Comparison of ENCODE assay signal across 8 cellular contexts in genomic region chr3:4350789-4351163, GRCh38. TPM values are rescaled to one million over a fixed set of nuclear protein-coding genes. Genes with fewer than 3 reads are reported as not detected.
A peak's percentile ranks its signal among the peaks of the same experiment; 100 is the strongest.
DNase-seq lines count a peak whose midpoint lies in the region; ATAC-seq and TF ChIP-seq lines count a peak whose summit lies in the region.

No MANE protein-coding gene starts in this region.

- no peaks in the 10 kb centered on the region for H3K36me3 Mint-ChIP-seq in GM23338 (ENCODE audit: low read depth)
- H3K36me3 Mint-ChIP-seq in activated naive CD8-positive, alpha-beta T cell treated with anti-CD3 and anti-CD28 coated beads, Interleukin-2, amount 10 ng/mL, durations not matched to agents 7 days and 5 days: peaks cover 11% of the 10 kb centered on the region

- H2AFZ ChIP-seq in GM23338: no peak overlapping the region

- no peak overlapping the region for H3K4me2 ChIP-seq in GM23338

- H3K4me1 ChIP-seq in GM23338 (ENCODE audit: insufficient read depth) (no peaks in the 10 kb centered on the region), SJCRH30 (peaks cover 18% of the 10 kb centered on the region), left ventricle myocardium inferior (peaks cover 19% of the 10 kb centered on the region), gastrocnemius medialis (no peaks in the 10 kb centered on the region)

- peaks cover 4% of the 10 kb centered on the region; the same call in 1 of the 3 replicates for H3K9me3 Mint-ChIP-seq in GM23338
- no peaks in the 10 kb centered on the region for H3K9me3 Mint-ChIP-seq in activated naive CD8-positive, alpha-beta T cell treated with anti-CD3 and anti-CD28 coated beads, Interleukin-2, amount 10 ng/mL, durations not matched to agents 7 days and 5 days

- H3K27ac ChIP-seq in GM23338 (ENCODE audit: low read depth) (no peak overlapping the region), SJCRH30 (peak overlapping the region; percentile 43), left ventricle myocardium inferior (replicated peaks) (peak overlapping the region; percentile 72), gastrocnemius medialis (peak overlapping the region in 1 of 4 donors; percentile 35)

- intact Hi-C loops in left ventricle myocardium inferior (cut with micrococcal nuclease) (loop anchor here (2.0 to 10.0 kb wide), 2 partner anchors 144 to 282 kb away; partner anchors contain the start of gene ITPR1), gastrocnemius medialis (cut with DNase I; ENCODE audit: low total_unique reads) (loop anchor here (1.0 to 10.0 kb wide), 2 partner anchors 114 to 283 kb away; partner anchors contain the start of gene SUMF1)

- H3K9me2 ChIP-seq in GM23338 (ENCODE audit: insufficient read depth): no peaks in the 10 kb centered on the region

- no peak overlapping the region for H3K4me3 ChIP-seq in GM23338
- H3K4me3 ChIP-seq in SJCRH30: peak overlapping the region; percentile 22
- H3K4me3 ChIP-seq in left ventricle myocardium inferior: peak overlapping the region; percentile 53
- peak overlapping the region in 2 of 4 donors; percentile 26 to 27 for H3K4me3 ChIP-seq in gastrocnemius medialis

- no peak overlapping the region for H3K4me3 Mint-ChIP-seq in GM23338
- H3K4me3 Mint-ChIP-seq in activated naive CD8-positive, alpha-beta T cell treated with anti-CD3 and anti-CD28 coated beads, Interleukin-2, amount 10 ng/mL, durations not matched to agents 7 days and 5 days: peak overlapping the region; percentile 60

- peak; percentile 77 for DNase-seq in GM03348 (ENCODE audit: low spot score)
- DNase-seq in GM23338 (ENCODE audit: low spot score): peak; percentile 67
- peak; percentile 64 to 82 for DNase-seq in Kasumi-1 (lab: John Stamatoyannopoulos, UW)
- DNase-seq in SJCRH30: peak; percentile 56 to 81
- DNase-seq in activated naive CD8-positive, alpha-beta T cell treated with anti-CD3 and anti-CD28 coated beads, Interleukin-2, amount 10 ng/mL, durations not matched to agents 7 days and 5 days: no peak
- DNase-seq in left ventricle myocardium inferior: no peak
- DNase-seq in gastrocnemius medialis: peak in 1 of 2 donors; percentile 18
- no peak for DNase-seq in T1000 (lab: John Stamatoyannopoulos, UW)

- H3K27ac Mint-ChIP-seq in GM23338: no peak overlapping the region
- H3K27ac Mint-ChIP-seq in activated naive CD8-positive, alpha-beta T cell treated with anti-CD3 and anti-CD28 coated beads, Interleukin-2, amount 10 ng/mL, durations not matched to agents 7 days and 5 days: peak overlapping the region; percentile 13

- no peaks in the 10 kb centered on the region for H4K20me1 ChIP-seq in GM23338 (replicated peaks; ENCODE audit: insufficient read depth)

- no peaks in the 10 kb centered on the region for H3K79me2 ChIP-seq in GM23338 (replicated peaks; ENCODE audit: insufficient read depth)

- peak; percentile 43; the same call in 2 of the 3 replicates for ATAC-seq in GM23338
- peak; percentile 81 for ATAC-seq in activated naive CD8-positive, alpha-beta T cell treated with anti-CD3 and anti-CD28 coated beads, Interleukin-2, amount 10 ng/mL, durations not matched to agents 7 days and 5 days (ENCODE audit: low read depth)
- ATAC-seq in gastrocnemius medialis: peak; percentile 82 to 87

- POLR2A ChIA-PET in activated naive CD8-positive, alpha-beta T cell treated with anti-CD3 and anti-CD28 coated beads, Interleukin-2, amount 10 ng/mL, durations not matched to agents 7 days and 5 days (lab: Charles Lee): interaction anchor here (0.8 to 1.8 kb wide), 9 partner anchors 41 to 234 kb away, joined by 3 to 25 read pairs (median 4); partner anchors contain the start of genes ITPR1 and SUMF1

- TF ChIP-seq POLR2A in gastrocnemius medialis (IDR thresholded peaks at IDR 0.05): no peak

- H3K27me3 ChIP-seq in GM23338 (ENCODE audit: insufficient read depth): no peaks in the 10 kb centered on the region
- H3K27me3 ChIP-seq in SJCRH30: no peaks in the 10 kb centered on the region
- no peaks in the 10 kb centered on the region for H3K27me3 ChIP-seq in left ventricle myocardium inferior (ENCODE audit: low read depth)
- no peaks in the 10 kb centered on the region for H3K27me3 ChIP-seq in gastrocnemius medialis

- H3K9me3 ChIP-seq in SJCRH30 (replicated peaks): no peaks in the 10 kb centered on the region
- H3K9me3 ChIP-seq in left ventricle myocardium inferior (replicated peaks): no peaks in the 10 kb centered on the region
- no peaks in the 10 kb centered on the region for H3K9me3 ChIP-seq in gastrocnemius medialis

- H3K36me3 ChIP-seq in GM23338 (ENCODE audit: insufficient read depth): no peaks in the 10 kb centered on the region
- H3K36me3 ChIP-seq in SJCRH30: no peaks in the 10 kb centered on the region
- no peaks in the 10 kb centered on the region for H3K36me3 ChIP-seq in left ventricle myocardium inferior
- no peaks in the 10 kb centered on the region for H3K36me3 ChIP-seq in gastrocnemius medialis

- peaks cover under 1% of the 10 kb centered on the region for H3K27me3 Mint-ChIP-seq in GM23338 (ENCODE audit: insufficient read depth, low read depth, poor library complexity)
- H3K27me3 Mint-ChIP-seq in activated naive CD8-positive, alpha-beta T cell treated with anti-CD3 and anti-CD28 coated beads, Interleukin-2, amount 10 ng/mL, durations not matched to agents 7 days and 5 days: no peaks in the 10 kb centered on the region

- no peaks in the 10 kb centered on the region for H3F3A ChIP-seq in GM23338 (replicated peaks; ENCODE audit: low read depth)

- H3K4me1 Mint-ChIP-seq in GM23338: no peaks in the 10 kb centered on the region
- H3K4me1 Mint-ChIP-seq in activated naive CD8-positive, alpha-beta T cell treated with anti-CD3 and anti-CD28 coated beads, Interleukin-2, amount 10 ng/mL, durations not matched to agents 7 days and 5 days: peaks cover 27% of the 10 kb centered on the region

- TF ChIP-seq CTCF in GM23338 (conservative IDR thresholded peaks at IDR 0.05; ENCODE audit: low read depth in 2 of 2): peak; percentile 79 to 92
- peak; percentile 81 for TF ChIP-seq CTCF in left ventricle myocardium inferior (IDR thresholded peaks at IDR 0.05; ENCODE audit: borderline replicate concordance)
- TF ChIP-seq CTCF in gastrocnemius medialis (IDR thresholded peaks at IDR 0.05 in 4 of 5, conservative IDR thresholded peaks at IDR 0.05 in 1 of 5): peak; percentile 23 to 76 (median 51)

- in situ Hi-C loops in gastrocnemius medialis (cut with MboI; ENCODE audit: low sequenced_read_pairs in 4 of 4): loop anchor here (5.0 to 10.0 kb wide), 3 partner anchors 282 to 287 kb away; no protein-coding TSS in a partner anchor

TF ChIP-seq in GM23338, 12 proteins besides CTCF, POLR2A, EP300 and RAD21 (continues in another document):
- TF ChIP-seq REST (IDR thresholded peaks at IDR 0.05; ENCODE audit: unreplicated experiment) (no peak), CREB1 (CRISPR knock-in tag; IDR thresholded peaks at IDR 0.05; ENCODE audit: low read depth) (no peak), ZNF114 (CRISPR knock-in tag; IDR thresholded peaks at IDR 0.05) (no peak), ETS1 (IDR thresholded peaks at IDR 0.05) (no peak), STAT1 (IDR thresholded peaks at IDR 0.05; ENCODE audit: unreplicated experiment) (no peak), ZNF331 (CRISPR knock-in tag; IDR thresholded peaks at IDR 0.05; ENCODE audit: low read depth) (no peak), NANOG (IDR thresholded peaks at IDR 0.05; ENCODE audit: borderline replicate concordance) (no peak), JUNB (IDR thresholded peaks at IDR 0.05; ENCODE audit: unreplicated experiment) (no peak)

RNA-seq across cellular contexts. Expression of gene SETMAR, which starts 47.6 kb away (rescaled TPM):
- total RNA-seq in GM23338 (2014; rRNA removed; shearing (Covaris generic)): 14.6 and 19.8 TPM in 2 replicates
- 11.2 and 12.9 TPM in 2 replicates for polyA plus RNA-seq in GM23338 (2016; fragmentation: Nextera tagmentation; extraction: Ambion mirVana)
- 22.2 and 27.2 TPM in 2 replicates for total RNA-seq in SJCRH30 (2014; rRNA removed; shearing (Covaris generic))
- 10 to 100 TPM in 1 of 2 experiments, 1 to 10 TPM in 1; 10.0 to 11.3 TPM for total RNA-seq in activated naive CD8-positive, alpha-beta T cell treated with anti-CD3 and anti-CD28 coated beads, Interleukin-2, amount 10 ng/mL, durations not matched to agents 7 days and 5 days
- total RNA-seq in left ventricle myocardium inferior: 16.6 TPM
- total RNA-seq in gastrocnemius medialis: 10 to 100 TPM in 1 of 4 donors, 1 to 10 TPM in 3; 3.7 to 10.4 (median 7.6) TPM

Comparison
In these comparisons a context has a peak if more than half of its experiments do, and no peak if none do; other contexts are left out.
1. DNase-seq: peak in GM03348 (single experiment), GM23338 (single experiment), Kasumi-1 (2 of 2) and SJCRH30 (2 of 2); none in activated naive CD8-positive, alpha-beta T cell treated with anti-CD3 and anti-CD28 coated beads, Interleukin-2, amount 10 ng/mL, durations not matched to agents 7 days and 5 days (single experiment), left ventricle myocardium inferior (single experiment) and T1000 (single experiment).
2. Peak in every context shown above with its lines, with median percentiles within 50 percentile points of each other: ATAC-seq and CTCF ChIP-seq.